In genomic region chr6:116253505-116254296, GRCh38 we compare ENCODE assay signal across 1 cellular context.
TF ChIP-seq lines count a peak whose summit lies in the region.

Gene TSPYL4 (minus strand): TSS chr6:116254075. CDS start chr6:116254008, 67 bp downstream.

TF ChIP-seq in HepG2, 621 proteins besides CTCF, POLR2A, EP300 and RAD21 (continued from another document and continues in another):
- peak; percentile 78 for TF ChIP-seq ZGPAT (CRISPR knock-in tag; IDR thresholded peaks at IDR 0.05)
- no peak for TF ChIP-seq PRDM10 (CRISPR knock-in tag; IDR thresholded peaks at IDR 0.05; ENCODE audit: low read depth)
- no peak for TF ChIP-seq HOXA7 (CRISPR knock-in tag; IDR thresholded peaks at IDR 0.05)
- TF ChIP-seq HOXA5 (CRISPR knock-in tag; IDR thresholded peaks at IDR 0.05): 0 out of 2 replicates have a peak, but pooled peaks have one; percentile 24
- TF ChIP-seq SAFB2 (CRISPR knock-in tag; IDR thresholded peaks at IDR 0.05; ENCODE audit: borderline replicate concordance, low read depth): peak; percentile 78; the same call in 1 of the 2 replicates
- TF ChIP-seq ZNF205 (CRISPR knock-in tag; IDR thresholded peaks at IDR 0.05): no peak
- peak; percentile 65; the same call in 1 of the 2 replicates for TF ChIP-seq SNAPC4 (CRISPR knock-in tag; IDR thresholded peaks at IDR 0.05)
- peak; percentile 72 for TF ChIP-seq TIGD3 (CRISPR knock-in tag; IDR thresholded peaks at IDR 0.05; ENCODE audit: borderline replicate concordance)
- TF ChIP-seq, protein P1, sequence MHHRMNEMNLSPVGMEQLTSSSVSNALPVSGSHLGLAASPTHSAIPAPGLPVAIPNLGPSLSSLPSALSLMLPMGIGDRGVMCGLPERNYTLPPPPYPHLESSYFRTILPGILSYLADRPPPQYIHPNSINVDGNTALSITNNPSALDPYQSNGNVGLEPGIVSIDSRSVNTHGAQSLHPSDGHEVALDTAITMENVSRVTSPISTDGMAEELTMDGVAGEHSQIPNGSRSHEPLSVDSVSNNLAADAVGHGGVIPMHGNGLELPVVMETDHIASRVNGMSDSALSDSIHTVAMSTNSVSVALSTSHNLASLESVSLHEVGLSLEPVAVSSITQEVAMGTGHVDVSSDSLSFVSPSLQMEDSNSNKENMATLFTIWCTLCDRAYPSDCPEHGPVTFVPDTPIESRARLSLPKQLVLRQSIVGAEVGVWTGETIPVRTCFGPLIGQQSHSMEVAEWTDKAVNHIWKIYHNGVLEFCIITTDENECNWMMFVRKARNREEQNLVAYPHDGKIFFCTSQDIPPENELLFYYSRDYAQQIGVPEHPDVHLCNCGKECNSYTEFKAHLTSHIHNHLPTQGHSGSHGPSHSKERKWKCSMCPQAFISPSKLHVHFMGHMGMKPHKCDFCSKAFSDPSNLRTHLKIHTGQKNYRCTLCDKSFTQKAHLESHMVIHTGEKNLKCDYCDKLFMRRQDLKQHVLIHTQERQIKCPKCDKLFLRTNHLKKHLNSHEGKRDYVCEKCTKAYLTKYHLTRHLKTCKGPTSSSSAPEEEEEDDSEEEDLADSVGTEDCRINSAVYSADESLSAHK (CRISPR knock-in tag; IDR thresholded peaks at IDR 0.05; ENCODE audit: borderline replicate concordance): no peak
- no peak for TF ChIP-seq CBX1 (IDR thresholded peaks at IDR 0.05; ENCODE audit: low read depth)
- TF ChIP-seq, protein P2, sequence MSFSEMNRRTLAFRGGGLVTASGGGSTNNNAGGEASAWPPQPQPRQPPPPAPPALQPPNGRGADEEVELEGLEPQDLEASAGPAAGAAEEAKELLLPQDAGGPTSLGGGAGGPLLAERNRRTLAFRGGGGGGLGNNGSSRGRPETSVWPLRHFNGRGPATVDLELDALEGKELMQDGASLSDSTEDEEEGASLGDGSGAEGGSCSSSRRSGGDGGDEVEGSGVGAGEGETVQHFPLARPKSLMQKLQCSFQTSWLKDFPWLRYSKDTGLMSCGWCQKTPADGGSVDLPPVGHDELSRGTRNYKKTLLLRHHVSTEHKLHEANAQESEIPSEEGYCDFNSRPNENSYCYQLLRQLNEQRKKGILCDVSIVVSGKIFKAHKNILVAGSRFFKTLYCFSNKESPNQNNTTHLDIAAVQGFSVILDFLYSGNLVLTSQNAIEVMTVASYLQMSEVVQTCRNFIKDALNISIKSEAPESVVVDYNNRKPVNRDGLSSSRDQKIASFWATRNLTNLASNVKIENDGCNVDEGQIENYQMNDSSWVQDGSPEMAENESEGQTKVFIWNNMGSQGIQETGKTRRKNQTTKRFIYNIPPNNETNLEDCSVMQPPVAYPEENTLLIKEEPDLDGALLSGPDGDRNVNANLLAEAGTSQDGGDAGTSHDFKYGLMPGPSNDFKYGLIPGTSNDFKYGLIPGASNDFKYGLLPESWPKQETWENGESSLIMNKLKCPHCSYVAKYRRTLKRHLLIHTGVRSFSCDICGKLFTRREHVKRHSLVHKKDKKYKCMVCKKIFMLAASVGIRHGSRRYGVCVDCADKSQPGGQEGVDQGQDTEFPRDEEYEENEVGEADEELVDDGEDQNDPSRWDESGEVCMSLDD (CRISPR knock-in tag; IDR thresholded peaks at IDR 0.05; ENCODE audit: borderline replicate concordance): no peak
- TF ChIP-seq SETDB1 (CRISPR knock-in tag; IDR thresholded peaks at IDR 0.05; ENCODE audit: borderline replicate concordance): 0 out of 2 replicates have a peak, but pooled peaks have one; percentile 77
- TF ChIP-seq NFYB (CRISPR knock-in tag; IDR thresholded peaks at IDR 0.05): no peak
- no peak for TF ChIP-seq TBP (CRISPR knock-in tag; IDR thresholded peaks at IDR 0.05)
- peak; percentile 50; the same call in 1 of the 2 replicates for TF ChIP-seq ZNF678 (CRISPR knock-in tag; IDR thresholded peaks at IDR 0.05)
- TF ChIP-seq ATF7 (IDR thresholded peaks at IDR 0.05): peak; percentile 37; the same call in 1 of the 2 replicates
- TF ChIP-seq ATF7 (CRISPR knock-in tag; IDR thresholded peaks at IDR 0.05): no peak
- TF ChIP-seq ZNF7 (CRISPR knock-in tag; IDR thresholded peaks at IDR 0.05): no peak
- no peak for TF ChIP-seq KDM6A (CRISPR knock-in tag; IDR thresholded peaks at IDR 0.05; ENCODE audit: low read depth)
- TF ChIP-seq ZNF564 (CRISPR knock-in tag; IDR thresholded peaks at IDR 0.05): no peak
- peak; percentile 92 for TF ChIP-seq ZNF446 (CRISPR knock-in tag; IDR thresholded peaks at IDR 0.05)
- TF ChIP-seq, protein P3, sequence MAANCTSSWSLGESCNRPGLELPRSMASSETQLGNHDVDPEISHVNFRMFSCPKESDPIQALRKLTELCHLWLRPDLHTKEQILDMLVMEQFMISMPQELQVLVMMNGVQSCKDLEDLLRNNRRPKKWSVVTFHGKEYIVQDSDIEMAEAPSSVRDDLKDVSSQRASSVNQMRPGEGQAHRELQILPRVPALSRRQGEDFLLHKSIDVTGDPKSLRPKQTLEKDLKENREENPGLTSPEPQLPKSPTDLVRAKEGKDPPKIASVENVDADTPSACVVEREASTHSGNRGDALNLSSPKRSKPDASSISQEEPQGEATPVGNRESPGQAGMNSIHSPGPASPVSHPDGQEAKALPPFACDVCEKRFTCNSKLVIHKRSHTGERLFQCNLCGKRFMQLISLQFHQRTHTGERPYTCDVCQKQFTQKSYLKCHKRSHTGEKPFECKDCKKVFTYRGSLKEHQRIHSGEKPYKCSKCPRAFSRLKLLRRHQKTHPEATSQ (CRISPR knock-in tag; IDR thresholded peaks at IDR 0.05; ENCODE audit: borderline replicate concordance): peak; percentile 79; the same call in 1 of the 2 replicates
- no peak for TF ChIP-seq ZNF3 (CRISPR knock-in tag; IDR thresholded peaks at IDR 0.05)
- TF ChIP-seq HNRNPUL1 (IDR thresholded peaks at IDR 0.05; ENCODE audit: low read depth, low read length): no peak
- TF ChIP-seq BCL6 (CRISPR knock-in tag; IDR thresholded peaks at IDR 0.05): no peak; the same call in 1 of the 2 replicates
- no peak for TF ChIP-seq NR2F2 (IDR thresholded peaks at IDR 0.05; ENCODE audit: borderline replicate concordance, low read depth)
